ENCODE assay signal across 12 cellular contexts in genomic region chr6:148578489-148578814, GRCh38.
DNase-seq lines count a peak whose midpoint lies in the region; ATAC-seq, FAIRE-seq and TF ChIP-seq lines count a peak whose summit lies in the region.
"Had no signal": no experiment of that assay in that cellular context is flagged by ENCODE, and none has a peak within 500 bp of the region (broad histone marks: within the 10 kb centered on the region; RNA-seq: fewer than 3 reads in every experiment).

No MANE protein-coding gene starts in this region.

- H3K9me3 Mint-ChIP-seq in Caco-2 (ENCODE audit: unreplicated experiment), result peaks cover 1% of the 10 kb centered on the region

- H3K4me3 ChIP-seq in heart left ventricle, result no peak overlapping the region
- H3K4me3 ChIP-seq in left ventricle myocardium inferior, result no peak overlapping the region
- no peak overlapping the region for H3K4me3 ChIP-seq in Caco-2 (ENCODE audit: low read depth, low read length)
- H3K4me3 ChIP-seq: HAP-1, right lobe of liver, tibial nerve had no signal

- POLR2A ChIA-PET in RWPE1 (lab: Yijun Ruan, JAX; ENCODE audit: low non-redundant PET) (no interaction called here), Caco-2 (lab: Charles Lee) (no interaction called here)

- H3K9me3 ChIP-seq in heart left ventricle (peaks cover 0 to 8% (median 0%) of the 10 kb centered on the region in 12 donors), left ventricle myocardium inferior (replicated peaks) (peaks cover 7% of the 10 kb centered on the region), Caco-2 (no peaks in the 10 kb centered on the region)
- H3K9me3 ChIP-seq: HAP-1, right lobe of liver had no signal

- TF ChIP-seq CTCF in heart left ventricle (IDR thresholded peaks at IDR 0.05) (peak in 1 of 12 donors; percentile 4), left ventricle myocardium inferior (IDR thresholded peaks at IDR 0.05; ENCODE audit: borderline replicate concordance) (no peak), RWPE1 (conservative IDR thresholded peaks at IDR 0.05; ENCODE audit: low read depth) (peak; percentile 40; the same call in 1 of the 2 replicates), Caco-2 (IDR thresholded peaks at IDR 0.05; ENCODE audit: insufficient read depth in 1 of 2, low read depth in 1 of 2, low read length in 1 of 2, severe bottlenecking in 1 of 2, unreplicated experiment in 1 of 2) (no peak)

- intact Hi-C loops in heart left ventricle (cut with DNase I), result loop anchor here (1.0 to 10.0 kb wide), 6 partner anchors 166 to 856 kb away; partner anchors contain the start of gene UST (in 4 of the 10)
- intact Hi-C loops in left ventricle myocardium inferior (cut with micrococcal nuclease), result loop anchor here (5.0 kb wide), 1 partner anchor 369 kb away; no protein-coding TSS in a partner anchor
- intact Hi-C loops in Caco-2 (cut with micrococcal nuclease; ENCODE audit: unreplicated experiment), result loop anchor here (1.0 to 5.0 kb wide), 5 partner anchors 30 to 449 kb away; partner anchors contain the start of gene UST

- no TSS peak for BruUV-seq in Caco-2 (replicated peaks; lab: Mats Ljungman, UMichigan)

- ATAC-seq in heart left ventricle, result peak in 3 of 4 donors; percentile 23 to 32 (median 24)
- peak; percentile 25 for ATAC-seq in HG02678 (IDR thresholded peaks at IDR 0.05; ENCODE audit: unreplicated experiment)

- H3K27ac ChIP-seq in heart left ventricle, result no peak overlapping the region
- no peak overlapping the region for H3K27ac ChIP-seq in left ventricle myocardium inferior (replicated peaks)
- H3K27ac ChIP-seq in RWPE1, result no peak overlapping the region
- H3K27ac ChIP-seq: right lobe of liver had no signal

- H3K36me3 Mint-ChIP-seq in Caco-2 (ENCODE audit: insufficient read depth, unreplicated experiment), result no peaks in the 10 kb centered on the region

- peaks cover 0 to 5% (median 0%) of the 10 kb centered on the region in 12 donors for H3K4me1 ChIP-seq in heart left ventricle
- H3K4me1 ChIP-seq in left ventricle myocardium inferior, result no peaks in the 10 kb centered on the region
- H3K4me1 ChIP-seq in Caco-2, result no peaks in the 10 kb centered on the region
- H3K4me1 ChIP-seq: HAP-1, right lobe of liver had no signal

- CTCF ChIA-PET in RWPE1 (lab: Yijun Ruan, JAX) (interaction anchor here (0.6 to 1.9 kb wide), 19 partner anchors 18 to 853 kb away, joined by 3 to 10 read pairs (median 4); no protein-coding TSS in a partner anchor), Caco-2 (lab: Charles Lee) (interaction anchor here (0.7 to 1.6 kb wide), 9 partner anchors 9 to 396 kb away, joined by 3 to 17 read pairs (median 5); no protein-coding TSS in a partner anchor)

- H3K4me1 Mint-ChIP-seq in Caco-2 (ENCODE audit: low read depth, unreplicated experiment), result no peaks in the 10 kb centered on the region

- peaks cover 12% of the 10 kb centered on the region for H3K27me3 Mint-ChIP-seq in Caco-2 (ENCODE audit: insufficient read depth, unreplicated experiment)

- DNase-seq in heart left ventricle (no peak), left ventricle myocardium inferior (no peak), RWPE1 (ENCODE audit: low spot score) (no peak), superior temporal gyrus (ENCODE audit: extremely low spot score) (peak; percentile 18), GM12891 (ENCODE audit: insufficient read length, low spot score) (no peak), NCI-H446 (lab: John Stamatoyannopoulos, UW) (no peak), Caco-2 (no peak)

- no peak for TF ChIP-seq POLR2A in heart left ventricle (IDR thresholded peaks at IDR 0.05)
- TF ChIP-seq POLR2A in GM12891 (IDR thresholded peaks at IDR 0.05; ENCODE audit: low read depth, low read length), result no peak

- FAIRE-seq in GM12891 (lab: Jason Lieb, UNC), result no peak
- FAIRE-seq: bronchial epithelial cell had no signal

- H3K27ac Mint-ChIP-seq in Caco-2 (ENCODE audit: unreplicated experiment), result no peak overlapping the region

- no peaks in the 10 kb centered on the region for H3K36me3 ChIP-seq in heart left ventricle
- H3K36me3 ChIP-seq in left ventricle myocardium inferior, result no peaks in the 10 kb centered on the region
- H3K36me3 ChIP-seq in Caco-2 (ENCODE audit: control insufficient read depth, insufficient read depth, low read length), result no peaks in the 10 kb centered on the region
- H3K36me3 ChIP-seq: HAP-1, right lobe of liver, tibial nerve had no signal

- WGBS in heart left ventricle, 4 donors, result 66 to 76% (median 69%) methylated on average over 5 of the region's 5 CpGs

- H3K27me3 ChIP-seq in heart left ventricle (peaks cover 0 to 5% (median 0%) of the 10 kb centered on the region in 9 donors), left ventricle myocardium inferior (ENCODE audit: low read depth) (peaks cover 5% of the 10 kb centered on the region), Caco-2 (replicated peaks; ENCODE audit: control insufficient read depth, insufficient read depth, low read length) (no peaks in the 10 kb centered on the region)
- H3K27me3 ChIP-seq: right lobe of liver, tibial nerve had no signal

- no peak overlapping the region for H3K4me3 Mint-ChIP-seq in Caco-2 (ENCODE audit: unreplicated experiment)

TF ChIP-seq in GM12891, 5 proteins besides CTCF, POLR2A, EP300 and RAD21:
- TF ChIP-seq POLR2AphosphoS5 (IDR thresholded peaks at IDR 0.05; ENCODE audit: low read depth, low read length), result no peak
- no peak for TF ChIP-seq POU2F2 (IDR thresholded peaks at IDR 0.05; ENCODE audit: low read depth, low read length)
- TF ChIP-seq SPI1 (IDR thresholded peaks at IDR 0.05; ENCODE audit: low read depth, low read length), result no peak
- TF ChIP-seq TAF1 (IDR thresholded peaks at IDR 0.05; ENCODE audit: low read depth, low read length), result no peak
- TF ChIP-seq PAX5 (IDR thresholded peaks at IDR 0.05; ENCODE audit: insufficient read depth, low read length, severe bottlenecking), result no peak
